Comparison of ENCODE assay signal across 8 cellular contexts in the genomic region with DNA sequence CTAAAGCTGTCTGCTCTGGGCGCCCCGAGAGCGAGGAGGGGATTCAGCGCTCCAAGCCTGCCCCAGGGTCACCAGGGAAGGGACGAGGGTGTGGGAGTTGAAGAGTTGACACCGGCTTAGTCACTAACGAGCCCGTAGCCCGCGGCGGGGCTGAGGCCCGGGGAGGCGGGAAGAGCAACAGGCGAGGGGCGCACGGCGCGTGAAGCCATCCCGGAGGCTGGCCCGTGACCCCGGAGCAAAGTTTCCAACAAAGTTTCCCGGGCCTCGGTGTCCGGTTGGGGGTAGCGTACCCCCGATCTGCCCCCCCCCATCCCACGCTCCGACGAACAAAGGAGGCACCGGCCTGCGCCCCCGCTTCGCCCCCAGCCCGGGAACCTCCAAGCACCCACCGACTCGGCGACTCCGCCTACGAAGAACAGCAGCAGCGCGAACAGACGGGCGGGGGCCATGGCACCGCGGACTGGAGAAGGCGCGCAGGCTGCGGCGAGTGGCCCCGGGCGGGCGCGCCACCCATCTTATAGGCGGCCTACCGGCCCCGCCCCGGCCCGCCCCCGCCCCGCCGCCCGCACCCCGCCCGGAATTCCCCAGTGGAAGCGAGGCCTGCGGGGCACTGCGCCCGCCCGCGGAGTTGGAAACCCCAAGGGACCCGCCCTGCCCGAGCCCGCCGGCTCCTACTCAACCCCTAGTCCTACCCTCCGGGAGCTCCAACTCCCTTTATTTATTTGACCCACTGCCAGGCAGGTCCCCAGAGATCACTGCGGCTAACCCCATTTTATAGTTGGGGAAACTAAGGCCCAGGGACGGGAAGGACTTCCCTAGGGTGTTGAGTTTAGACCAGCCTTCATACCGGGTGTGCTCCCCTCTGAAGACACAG. TPM values are rescaled to one million over a fixed set of nuclear protein-coding genes. Genes with fewer than 3 reads are reported as not detected.
A peak's percentile ranks its signal among the peaks of the same experiment; 100 is the strongest.
DNase-seq lines count a peak whose midpoint lies in the region; ATAC-seq lines count a peak whose summit lies in the region.

SDC4 (minus strand) TSS at position 489 of the 874 bp plus-strand sequence; CDS start at position 449, 40 bp downstream.

- ATAC-seq in GM18907 (IDR thresholded peaks at IDR 0.05; ENCODE audit: unreplicated experiment) (peak; percentile 43), GM21526 (IDR thresholded peaks at IDR 0.05; ENCODE audit: low FRiP score, unreplicated experiment) (no peak)

- peak; percentile 73 for DNase-seq in NCI-H69 (lab: John Stamatoyannopoulos, UW)
- DNase-seq in activated T-cell treated with anti-CD3 and anti-CD28 coated beads for 4 hours = peak; percentile 49
- DNase-seq in epidermal melanocyte (ENCODE audit: insufficient read length, low spot score) = peak; percentile 76
- peak; percentile 52 for DNase-seq in mucosa of gallbladder (ENCODE audit: low spot score)
- DNase-seq in stimulated activated CD8-positive, alpha-beta memory T cell treated with anti-CD3 and anti-CD28 coated beads, Interleukin-7, amount 100 ng/mL, for 24 hours (ENCODE audit: low read depth) = peak; percentile 34
- no peak for DNase-seq in OCI-M2 (lab: John Stamatoyannopoulos, UW; ENCODE audit: unreplicated experiment)

RNA-seq across cellular contexts. Expression of gene SDC4, which starts in this region (rescaled TPM):
- 118 TPM for total RNA-seq in mucosa of gallbladder
